Comparison of ENCODE assay signal across 8 cellular contexts in the genomic region with DNA sequence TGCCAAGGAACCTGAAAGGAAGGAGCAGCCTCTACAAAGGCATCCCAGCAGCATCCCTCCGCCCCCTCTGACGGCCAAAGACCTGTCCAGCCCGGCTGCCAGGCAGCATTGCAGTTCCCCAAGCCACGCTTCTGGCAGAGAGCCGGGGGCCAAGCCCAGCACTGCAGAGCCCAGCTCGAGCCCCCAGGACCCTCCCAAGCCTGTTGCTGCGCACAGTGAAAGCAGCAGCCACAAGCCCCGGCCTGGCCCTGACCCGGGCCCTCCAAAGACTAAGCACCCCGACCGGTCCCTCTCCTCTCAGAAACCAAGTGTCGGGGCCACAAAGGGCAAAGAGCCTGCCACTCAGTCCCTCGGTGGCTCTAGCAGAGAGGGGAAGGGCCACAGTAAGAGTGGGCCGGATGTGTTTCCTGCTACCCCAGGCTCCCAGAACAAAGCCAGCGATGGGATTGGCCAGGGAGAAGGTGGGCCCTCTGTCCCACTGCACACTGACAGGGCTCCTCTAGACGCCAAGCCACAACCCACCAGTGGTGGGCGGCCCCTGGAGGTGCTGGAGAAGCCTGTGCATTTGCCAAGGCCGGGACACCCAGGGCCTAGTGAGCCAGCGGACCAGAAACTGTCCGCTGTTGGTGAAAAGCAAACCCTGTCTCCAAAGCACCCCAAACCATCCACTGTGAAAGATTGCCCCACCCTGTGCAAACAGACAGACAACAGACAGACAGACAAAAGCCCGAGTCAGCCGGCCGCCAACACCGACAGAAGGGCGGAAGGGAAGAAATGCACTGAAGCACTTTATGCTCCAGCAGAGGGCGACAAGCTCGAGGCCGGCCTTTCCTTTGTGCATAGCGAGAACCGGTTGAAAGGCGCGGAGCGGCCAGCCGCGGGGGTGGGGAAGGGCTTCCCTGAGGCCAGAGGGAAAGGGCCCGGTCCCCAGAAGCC. TPM values are rescaled to one million over a fixed set of nuclear protein-coding genes. Genes with fewer than 3 reads are reported as not detected.
DNase-seq lines count a peak whose midpoint lies in the region; ATAC-seq and TF ChIP-seq lines count a peak whose summit lies in the region.

No MANE protein-coding gene starts in this region.

- H3K9me3 ChIP-seq in gastrocnemius medialis: no peaks in the 10 kb centered on the region

- H3K27me3 ChIP-seq in gastrocnemius medialis: no peaks in the 10 kb centered on the region

- peak overlapping the region; percentile 53 to 75 (median 57) for H3K27ac ChIP-seq in gastrocnemius medialis

- no peaks in the 10 kb centered on the region for H3K9me3 Mint-ChIP-seq in T-helper 2 cell treated with Interferon-gamma antibody and Interleukin-4, amounts not matched to agents 5 μg/mL and 100 μg/mL, for 36 hours

- peak overlapping the region; percentile 8 to 46 (median 18) for H3K4me3 ChIP-seq in gastrocnemius medialis

- H3K4me1 Mint-ChIP-seq in T-helper 2 cell treated with Interferon-gamma antibody and Interleukin-4, amounts not matched to agents 5 μg/mL and 100 μg/mL, for 36 hours (ENCODE audit: low read depth): peaks cover 62% of the 10 kb centered on the region

- peak overlapping the region; percentile 98 for H3K27ac Mint-ChIP-seq in T-helper 2 cell treated with Interferon-gamma antibody and Interleukin-4, amounts not matched to agents 5 μg/mL and 100 μg/mL, for 36 hours

- H3K4me3 Mint-ChIP-seq in T-helper 2 cell treated with Interferon-gamma antibody and Interleukin-4, amounts not matched to agents 5 μg/mL and 100 μg/mL, for 36 hours: peak overlapping the region; percentile 95

- no peak for TF ChIP-seq POLR2A in gastrocnemius medialis (IDR thresholded peaks at IDR 0.05)

- ATAC-seq in GM18909 (IDR thresholded peaks at IDR 0.05; ENCODE audit: poor library complexity, unreplicated experiment) (peak; percentile 96), HG03159 (IDR thresholded peaks at IDR 0.05; ENCODE audit: unreplicated experiment) (peak; percentile 91), gastrocnemius medialis (peak; percentile 63 to 79)

- DNase-seq in T-helper 2 cell treated with Interferon-gamma antibody and Interleukin-4, amounts not matched to agents 5 μg/mL and 100 μg/mL, for 36 hours (ENCODE audit: low spot score): peak; percentile 80
- DNase-seq in astrocyte of the hippocampus (ENCODE audit: low read depth, low spot score) (peak; percentile 84), iPS DF 4.7 (ENCODE audit: extremely low read depth, low spot score) (peak; percentile 46), gastrocnemius medialis (peak; percentile 44 to 72), COR-L47 (lab: John Stamatoyannopoulos, UW) (no peak), NCI-H2081 treated with DMSO at 0.1 percent for 48 hours (lab: John Stamatoyannopoulos, UW) (no peak)

- H3K36me3 Mint-ChIP-seq in T-helper 2 cell treated with Interferon-gamma antibody and Interleukin-4, amounts not matched to agents 5 μg/mL and 100 μg/mL, for 36 hours (ENCODE audit: low read depth): peaks cover 71% of the 10 kb centered on the region

- no peaks in the 10 kb centered on the region for H3K27me3 Mint-ChIP-seq in T-helper 2 cell treated with Interferon-gamma antibody and Interleukin-4, amounts not matched to agents 5 μg/mL and 100 μg/mL, for 36 hours (ENCODE audit: low read depth)

- in situ Hi-C loops in gastrocnemius medialis (cut with MboI; ENCODE audit: low sequenced_read_pairs in 4 of 4): loop anchor here in 1 of 4 donors (10.0 kb wide), 1 partner anchor 49 kb away; no protein-coding TSS in a partner anchor

- H3K36me3 ChIP-seq in gastrocnemius medialis: peaks cover 0 to 59% of the 10 kb centered on the region in 2 donors

- intact Hi-C loops in gastrocnemius medialis (cut with DNase I; ENCODE audit: low total_unique reads): loop anchor here (2.0 kb wide), 1 partner anchor 43 kb away; no protein-coding TSS in a partner anchor

- no peaks in the 10 kb centered on the region for H3K4me1 ChIP-seq in gastrocnemius medialis

- TF ChIP-seq CTCF in gastrocnemius medialis (IDR thresholded peaks at IDR 0.05 in 4 of 5, conservative IDR thresholded peaks at IDR 0.05 in 1 of 5): peak; percentile 28 to 60 (median 56)

RNA-seq across cellular contexts. Expression of a gene that starts 30.8 kb away (rescaled TPM):
- total RNA-seq in gastrocnemius medialis: under 1 TPM in 3 of 4 donors, not detected in 1; 0.10 to 0.56 (median 0.22) TPM

Comparison
In these comparisons a context has a peak if more than half of its experiments do, and no peak if none do; other contexts are left out.
1. DNase-seq: peak in T-helper 2 cell treated with Interferon-gamma antibody and Interleukin-4, amounts not matched to agents 5 μg/mL and 100 μg/mL, for 36 hours (single experiment), astrocyte of the hippocampus (single experiment), iPS DF 4.7 (single experiment) and gastrocnemius medialis (2 of 2); none in COR-L47 (single experiment) and NCI-H2081 treated with DMSO at 0.1 percent for 48 hours (single experiment).
2. Peak in every context shown above with its lines, with median percentiles within 50 percentile points of each other: ATAC-seq.